In genomic region chr6:154606457-154606856, GRCh38 we compare ENCODE assay signal across 8 cellular contexts.
A peak's percentile ranks its signal among the peaks of the same experiment; 100 is the strongest.
DNase-seq lines count a peak whose midpoint lies in the region; ATAC-seq and TF ChIP-seq lines count a peak whose summit lies in the region.

No MANE protein-coding gene starts in this region.

- peak; percentile 77 for DNase-seq in GM06990 (ENCODE audit: extremely low read depth, insufficient read length)
- DNase-seq in central memory CD4-positive, alpha-beta T cell: peak; percentile 66
- peak; percentile 95 for DNase-seq in stimulated activated naive CD4-positive, alpha-beta T cell treated with Interleukin-2 at 50 U/mL for 16 hours (lab: John Stamatoyannopoulos, UW)
- no peak for DNase-seq in Right ventricle myocardium superior
- DNase-seq in osteoblast (ENCODE audit: insufficient read length, low spot score, missing footprints): no peak
- no peak for DNase-seq in ecto neural progenitor cell (ENCODE audit: low spot score)

- peak overlapping the region; percentile 26 for H3K4me3 Mint-ChIP-seq in T-helper 1 cell treated with Interleukin-12 subunit alpha and Interleukin-12 subunit beta and Interleukin-4 antibody, amounts not matched to agents 30 μg/mL and 1 μg/mL, for 36 hours

- H3K36me3 ChIP-seq in GM06990 (ENCODE audit: control insufficient read depth, insufficient read depth, low read length) (no peaks in the 10 kb centered on the region), osteoblast (ENCODE audit: insufficient read depth, low read length) (no peaks in the 10 kb centered on the region)

- intact Hi-C loops in Right ventricle myocardium superior (cut with DNase I): no loop called here

- no peak overlapping the region for H2AFZ ChIP-seq in osteoblast (ENCODE audit: low read length)

- H3K4me1 ChIP-seq in osteoblast (ENCODE audit: insufficient read depth, low read length): peaks cover 11% of the 10 kb centered on the region

- H3K27me3 ChIP-seq in GM06990 (replicated peaks; ENCODE audit: control insufficient read depth, insufficient read depth, low read length) (no peaks in the 10 kb centered on the region), osteoblast (ENCODE audit: insufficient read depth, low read length) (peaks cover 11% of the 10 kb centered on the region)

- H3K4me1 Mint-ChIP-seq in T-helper 1 cell treated with Interleukin-12 subunit alpha and Interleukin-12 subunit beta and Interleukin-4 antibody, amounts not matched to agents 30 μg/mL and 1 μg/mL, for 36 hours (ENCODE audit: low read depth): peaks cover 20% of the 10 kb centered on the region

- H3K36me3 Mint-ChIP-seq in T-helper 1 cell treated with Interleukin-12 subunit alpha and Interleukin-12 subunit beta and Interleukin-4 antibody, amounts not matched to agents 30 μg/mL and 1 μg/mL, for 36 hours (ENCODE audit: low read depth): no peaks in the 10 kb centered on the region

- H3K9me3 ChIP-seq in osteoblast (ENCODE audit: low read depth, low read length): no peaks in the 10 kb centered on the region

- peak overlapping the region; percentile 68 for H3K27ac Mint-ChIP-seq in T-helper 1 cell treated with Interleukin-12 subunit alpha and Interleukin-12 subunit beta and Interleukin-4 antibody, amounts not matched to agents 30 μg/mL and 1 μg/mL, for 36 hours

- no peaks in the 10 kb centered on the region for H4K20me1 ChIP-seq in osteoblast (ENCODE audit: insufficient read depth, low read length)

- H3K79me2 ChIP-seq in osteoblast (ENCODE audit: insufficient read depth, low read length): no peaks in the 10 kb centered on the region

- H3K27me3 Mint-ChIP-seq in T-helper 1 cell treated with Interleukin-12 subunit alpha and Interleukin-12 subunit beta and Interleukin-4 antibody, amounts not matched to agents 30 μg/mL and 1 μg/mL, for 36 hours (ENCODE audit: low read depth): no peaks in the 10 kb centered on the region

- H3K9me3 Mint-ChIP-seq in T-helper 1 cell treated with Interleukin-12 subunit alpha and Interleukin-12 subunit beta and Interleukin-4 antibody, amounts not matched to agents 30 μg/mL and 1 μg/mL, for 36 hours: no peaks in the 10 kb centered on the region

- no peak overlapping the region for H3K27ac ChIP-seq in osteoblast (ENCODE audit: low read depth, low read length)

- H3K4me3 ChIP-seq in GM06990 (replicated peaks; ENCODE audit: low read depth, low read length) (no peak overlapping the region), osteoblast (ENCODE audit: insufficient read depth, low read length) (no peak overlapping the region)

- ATAC-seq in GM21723 (IDR thresholded peaks at IDR 0.05; ENCODE audit: unreplicated experiment) (peak; percentile 85), Right ventricle myocardium superior (ENCODE audit: poor library complexity) (no peak)

- TF ChIP-seq CTCF in GM06990 (IDR thresholded peaks at IDR 0.05; ENCODE audit: insufficient read depth, low read length, poor library complexity, severe bottlenecking) (no peak), osteoblast (IDR thresholded peaks at IDR 0.05; ENCODE audit: extremely low read depth, low read depth, low read length) (no peak)

- H3K4me2 ChIP-seq in osteoblast (ENCODE audit: insufficient read depth, low read length): no peak overlapping the region

Comparison
In these comparisons a context has a peak if more than half of its experiments do, and no peak if none do; other contexts are left out.
1. DNase-seq: peak in GM06990 (single experiment), central memory CD4-positive, alpha-beta T cell (single experiment) and stimulated activated naive CD4-positive, alpha-beta T cell treated with Interleukin-2 at 50 U/mL for 16 hours (single experiment); none in Right ventricle myocardium superior (single experiment), osteoblast (single experiment) and ecto neural progenitor cell (single experiment).